ENCODE assay signal across 1 cellular context in genomic region chr1:117534995-117535467, GRCh38.
A peak's percentile ranks its signal among the peaks of the same experiment; 100 is the strongest.
TF ChIP-seq lines count a peak whose summit lies in the region.

No MANE protein-coding gene starts in this region.

TF ChIP-seq in K562, 482 proteins besides CTCF, POLR2A, EP300 and RAD21 (continued from another document and continues in another):
- TF ChIP-seq, protein P1, sequence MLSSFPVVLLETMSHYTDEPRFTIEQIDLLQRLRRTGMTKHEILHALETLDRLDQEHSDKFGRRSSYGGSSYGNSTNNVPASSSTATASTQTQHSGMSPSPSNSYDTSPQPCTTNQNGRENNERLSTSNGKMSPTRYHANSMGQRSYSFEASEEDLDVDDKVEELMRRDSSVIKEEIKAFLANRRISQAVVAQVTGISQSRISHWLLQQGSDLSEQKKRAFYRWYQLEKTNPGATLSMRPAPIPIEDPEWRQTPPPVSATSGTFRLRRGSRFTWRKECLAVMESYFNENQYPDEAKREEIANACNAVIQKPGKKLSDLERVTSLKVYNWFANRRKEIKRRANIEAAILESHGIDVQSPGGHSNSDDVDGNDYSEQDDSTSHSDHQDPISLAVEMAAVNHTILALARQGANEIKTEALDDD (IDR thresholded peaks at IDR 0.05), result no peak
- TF ChIP-seq BRD9 (IDR thresholded peaks at IDR 0.05; ENCODE audit: low read depth, partially characterized antibody) (peak; percentile 57), TRIM24 (IDR thresholded peaks at IDR 0.05) (peak in 1 of 2 experiments; percentile 51; a peak in 1 of 4 replicates), MNT (conservative IDR thresholded peaks at IDR 0.05) (0 out of 4 replicates have a peak, but pooled peaks of 1 of the 2 experiments have one; percentile 24), MAFK (IDR thresholded peaks at IDR 0.05; ENCODE audit: low read length) (peak; percentile 60; the same call in 1 of the 2 replicates), ZBTB5 (IDR thresholded peaks at IDR 0.05) (no peak), ZNF316 (IDR thresholded peaks at IDR 0.05) (peak; percentile 89), TCF15 (CRISPR knock-in tag; IDR thresholded peaks at IDR 0.05) (no peak), E2F4 (CRISPR knock-in tag; IDR thresholded peaks at IDR 0.05; ENCODE audit: low read depth) (no peak), PHF20 (IDR thresholded peaks at IDR 0.05; ENCODE audit: partially characterized antibody) (no peak), FOSL1 (tag; conservative IDR thresholded peaks at IDR 0.05) (peak; percentile 34; the same call in 1 of the 2 replicates), ZNF644 (tag; IDR thresholded peaks at IDR 0.05; ENCODE audit: low read depth) (no peak), GABPB2 (CRISPR knock-in tag; conservative IDR thresholded peaks at IDR 0.05) (no peak), TOE1 (IDR thresholded peaks at IDR 0.05; ENCODE audit: borderline replicate concordance) (peak; percentile 76), TOE1 (CRISPR knock-in tag; IDR thresholded peaks at IDR 0.05; ENCODE audit: borderline replicate concordance, low read depth) (no peak), RBM39 (optimal IDR thresholded peaks at IDR 0.05; ENCODE audit: low read depth, low read length) (peak; percentile 57), SMC3 (conservative IDR thresholded peaks at IDR 0.05; ENCODE audit: insufficient read depth, low read depth, low read length) (peak; percentile 91), RCOR1 (IDR thresholded peaks at IDR 0.05; ENCODE audit: borderline replicate concordance in 1 of 2, low read depth in 2 of 2, low read length in 2 of 2) (no peak), TAL1 (IDR thresholded peaks at IDR 0.05) (0 out of 2 replicates have a peak, but pooled peaks have one; percentile 11), TEAD4 (IDR thresholded peaks at IDR 0.05; ENCODE audit: low read length) (peak; percentile 85), TEAD4 (CRISPR knock-in tag; IDR thresholded peaks at IDR 0.05; ENCODE audit: borderline replicate concordance) (0 out of 2 replicates have a peak, but pooled peaks have one; percentile 64), ZNF668 (CRISPR knock-in tag; IDR thresholded peaks at IDR 0.05) (no peak), SLC30A9 (CRISPR knock-in tag; IDR thresholded peaks at IDR 0.05) (no peak), GABPA (tag; conservative IDR thresholded peaks at IDR 0.05; ENCODE audit: low read depth) (no peak), ZNF41 (CRISPR knock-in tag; conservative IDR thresholded peaks at IDR 0.05) (no peak), VEZF1 (CRISPR knock-in tag; IDR thresholded peaks at IDR 0.05) (peak; percentile 48; the same call in 1 of the 2 replicates), MCM3 (IDR thresholded peaks at IDR 0.05) (no peak), HDGF (IDR thresholded peaks at IDR 0.05) (peak; percentile 89; the same call in 1 of the 2 replicates), DPF2 (IDR thresholded peaks at IDR 0.05) (peak; percentile 65), MYBL2 (IDR thresholded peaks at IDR 0.05; ENCODE audit: low read depth) (peak; percentile 38; the same call in 1 of the 2 replicates), MYBL2 (CRISPR knock-in tag; IDR thresholded peaks at IDR 0.05; ENCODE audit: borderline replicate concordance) (no peak), NEUROD1 (IDR thresholded peaks at IDR 0.05; ENCODE audit: borderline replicate concordance, low read depth, low read length, partially characterized antibody) (no peak), ARID1B (IDR thresholded peaks at IDR 0.05) (0 out of 2 replicates have a peak, but pooled peaks have one; percentile 53), TCF7L2 (IDR thresholded peaks at IDR 0.05; ENCODE audit: low read depth, low read length) (no peak), ARNT (IDR thresholded peaks at IDR 0.05) (peak in 1 of 2 experiments; percentile 52; a peak in 1 of 4 replicates), KAT2B (IDR thresholded peaks at IDR 0.05; ENCODE audit: low read depth, low read length) (no peak), ZSCAN29 (IDR thresholded peaks at IDR 0.05) (0 out of 2 replicates have a peak, but pooled peaks have one; percentile 37), CXXC5 (CRISPR knock-in tag; IDR thresholded peaks at IDR 0.05) (0 out of 2 replicates have a peak, but pooled peaks have one; percentile 34), NR2C1 (IDR thresholded peaks at IDR 0.05) (no peak), NR2C1 (tag; IDR thresholded peaks at IDR 0.05) (no peak), PCBP1 (IDR thresholded peaks at IDR 0.05; ENCODE audit: low read depth, low read length, poor library complexity, severe bottlenecking) (no peak), ZNF311 (CRISPR knock-in tag; IDR thresholded peaks at IDR 0.05) (no peak), USF2 (CRISPR knock-in tag; IDR thresholded peaks at IDR 0.05) (no peak), HBP1 (CRISPR knock-in tag; IDR thresholded peaks at IDR 0.05) (0 out of 2 replicates have a peak, but pooled peaks have one; percentile 6), ZNF232 (CRISPR knock-in tag; IDR thresholded peaks at IDR 0.05) (no peak), MEIS2 (IDR thresholded peaks at IDR 0.05; ENCODE audit: partially characterized antibody) (peak; percentile 38), MLLT1 (IDR thresholded peaks at IDR 0.05) (peak; percentile 75 to 80; a peak in 3 of 4 replicates), C11orf30 (IDR thresholded peaks at IDR 0.05; ENCODE audit: low read depth) (peak; percentile 80), SNAPC5 (CRISPR knock-in tag; IDR thresholded peaks at IDR 0.05) (no peak), ESRRA (IDR thresholded peaks at IDR 0.05; ENCODE audit: borderline replicate concordance, low read depth) (no peak; the same call in 1 of the 2 replicates), TAF7 (tag; IDR thresholded peaks at IDR 0.05) (no peak), ZNF830 (CRISPR knock-in tag; IDR thresholded peaks at IDR 0.05) (no peak), ZNF507 (tag; conservative IDR thresholded peaks at IDR 0.05) (no peak)
- TF ChIP-seq, protein P2, sequence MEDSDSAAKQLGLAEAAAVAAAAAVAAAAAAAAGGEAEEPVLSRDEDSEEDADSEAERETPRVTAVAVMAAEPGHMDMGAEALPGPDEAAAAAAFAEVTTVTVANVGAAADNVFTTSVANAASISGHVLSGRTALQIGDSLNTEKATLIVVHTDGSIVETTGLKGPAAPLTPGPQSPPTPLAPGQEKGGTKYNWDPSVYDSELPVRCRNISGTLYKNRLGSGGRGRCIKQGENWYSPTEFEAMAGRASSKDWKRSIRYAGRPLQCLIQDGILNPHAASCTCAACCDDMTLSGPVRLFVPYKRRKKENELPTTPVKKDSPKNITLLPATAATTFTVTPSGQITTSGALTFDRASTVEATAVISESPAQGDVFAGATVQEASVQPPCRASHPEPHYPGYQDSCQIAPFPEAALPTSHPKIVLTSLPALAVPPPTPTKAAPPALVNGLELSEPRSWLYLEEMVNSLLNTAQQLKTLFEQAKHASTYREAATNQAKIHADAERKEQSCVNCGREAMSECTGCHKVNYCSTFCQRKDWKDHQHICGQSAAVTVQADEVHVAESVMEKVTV (CRISPR knock-in tag; IDR thresholded peaks at IDR 0.05), result peak; percentile 83
- TF ChIP-seq, protein P3, sequence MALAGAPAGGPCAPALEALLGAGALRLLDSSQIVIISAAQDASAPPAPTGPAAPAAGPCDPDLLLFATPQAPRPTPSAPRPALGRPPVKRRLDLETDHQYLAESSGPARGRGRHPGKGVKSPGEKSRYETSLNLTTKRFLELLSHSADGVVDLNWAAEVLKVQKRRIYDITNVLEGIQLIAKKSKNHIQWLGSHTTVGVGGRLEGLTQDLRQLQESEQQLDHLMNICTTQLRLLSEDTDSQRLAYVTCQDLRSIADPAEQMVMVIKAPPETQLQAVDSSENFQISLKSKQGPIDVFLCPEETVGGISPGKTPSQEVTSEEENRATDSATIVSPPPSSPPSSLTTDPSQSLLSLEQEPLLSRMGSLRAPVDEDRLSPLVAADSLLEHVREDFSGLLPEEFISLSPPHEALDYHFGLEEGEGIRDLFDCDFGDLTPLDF (CRISPR knock-in tag; IDR thresholded peaks at IDR 0.05), result no peak
- TF ChIP-seq, protein P4, sequence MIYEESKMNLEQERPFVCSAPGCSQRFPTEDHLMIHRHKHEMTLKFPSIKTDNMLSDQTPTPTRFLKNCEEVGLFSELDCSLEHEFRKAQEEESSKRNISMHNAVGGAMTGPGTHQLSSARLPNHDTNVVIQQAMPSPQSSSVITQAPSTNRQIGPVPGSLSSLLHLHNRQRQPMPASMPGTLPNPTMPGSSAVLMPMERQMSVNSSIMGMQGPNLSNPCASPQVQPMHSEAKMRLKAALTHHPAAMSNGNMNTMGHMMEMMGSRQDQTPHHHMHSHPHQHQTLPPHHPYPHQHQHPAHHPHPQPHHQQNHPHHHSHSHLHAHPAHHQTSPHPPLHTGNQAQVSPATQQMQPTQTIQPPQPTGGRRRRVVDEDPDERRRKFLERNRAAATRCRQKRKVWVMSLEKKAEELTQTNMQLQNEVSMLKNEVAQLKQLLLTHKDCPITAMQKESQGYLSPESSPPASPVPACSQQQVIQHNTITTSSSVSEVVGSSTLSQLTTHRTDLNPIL (CRISPR knock-in tag; IDR thresholded peaks at IDR 0.05), result no peak
